Comparison of ENCODE assay signal across 17 cellular contexts in genomic region chr7:3232228-3232627, GRCh38.
"Had no signal": no experiment of that assay in that cellular context is flagged by ENCODE, and none has a peak within 500 bp of the region (broad histone marks: within the 10 kb centered on the region; RNA-seq: fewer than 3 reads in every experiment).

No MANE protein-coding gene starts in this region.

- H3K4me3 ChIP-seq: gastroesophageal sphincter, left lung, pancreas, skin epidermis, stomach, thyroid gland had no signal

- DNase-seq: activated CD4-positive, alpha-beta memory T cell treated with anti-CD3 and anti-CD28 coated beads, Interleukin-2, amount 10 ng/mL, durations not matched to agents 7 days and 5 days; activated CD4-positive, alpha-beta T cell treated with anti-CD3 and anti-CD28 coated beads for 36 hours; activated CD8-positive, alpha-beta memory T cell treated with anti-CD3 and anti-CD28 coated beads, Interleukin-2, amount 50 U/mL, for 48 hours; activated naive CD4-positive, alpha-beta T cell treated with Interleukin-2 at 50 U/mL for 16 hours; activated naive CD8-positive, alpha-beta T cell treated with anti-CD3 and anti-CD28 coated beads, Interleukin-2, amount 50 U/mL, for 24 hours; left lung; mesendoderm; pancreas; stimulated activated CD4-positive, alpha-beta T cell treated with anti-CD3 and anti-CD28 coated beads, Interleukin-4, amount 100 ng/mL, for 4 hours; stomach; T-cell; thyroid gland; WERI-Rb-1 had no signal

- H3K4me3 Mint-ChIP-seq: activated CD4-positive, alpha-beta memory T cell treated with anti-CD3 and anti-CD28 coated beads, Interleukin-2, amount 10 ng/mL, durations not matched to agents 7 days and 5 days; activated CD4-positive, alpha-beta T cell treated with anti-CD3 and anti-CD28 coated beads for 36 hours; activated naive CD8-positive, alpha-beta T cell treated with anti-CD3 and anti-CD28 coated beads, Interleukin-2, amount 50 U/mL, for 24 hours; central memory CD8-positive, alpha-beta T cell; neural crest cell; T-cell had no signal

- H3K36me3 ChIP-seq: gastroesophageal sphincter, left lung, pancreas, stomach, thyroid gland, WERI-Rb-1 had no signal

- H3K27ac ChIP-seq: gastroesophageal sphincter, left lung, pancreas, skin epidermis, stomach, thyroid gland, WERI-Rb-1 had no signal

- H3K36me3 Mint-ChIP-seq: T-cell had no signal

- H3K4me1 ChIP-seq: gastroesophageal sphincter, left lung, pancreas, stomach, thyroid gland had no signal

- H3K27ac Mint-ChIP-seq: activated CD4-positive, alpha-beta memory T cell treated with anti-CD3 and anti-CD28 coated beads, Interleukin-2, amount 10 ng/mL, durations not matched to agents 7 days and 5 days; activated CD4-positive, alpha-beta T cell treated with anti-CD3 and anti-CD28 coated beads for 36 hours; activated naive CD8-positive, alpha-beta T cell treated with anti-CD3 and anti-CD28 coated beads, Interleukin-2, amount 50 U/mL, for 24 hours; T-cell had no signal

- H3K4me1 Mint-ChIP-seq: central memory CD8-positive, alpha-beta T cell; neural crest cell had no signal

- H3K9me3 ChIP-seq: pancreas, thyroid gland had no signal

- H3K27me3 ChIP-seq: left lung, pancreas, stomach, thyroid gland had no signal
